8 cellular contexts compared by ENCODE assay signal in genomic region chr13:31896427-31896826, GRCh38.
A peak's percentile ranks its signal among the peaks of the same experiment; 100 is the strongest.
DNase-seq lines count a peak whose midpoint lies in the region; ATAC-seq and TF ChIP-seq lines count a peak whose summit lies in the region.

No MANE protein-coding gene starts in this region.

- H3K36me3 ChIP-seq in gastrocnemius medialis, result no peaks in the 10 kb centered on the region

- peaks cover 4% of the 10 kb centered on the region for H3K4me1 Mint-ChIP-seq in activated T-cell treated with anti-CD3 and anti-CD28 coated beads, Interleukin-2, amount 50 U/mL, for 24 hours (ENCODE audit: low read depth)

- H3K9me3 ChIP-seq in gastrocnemius medialis, result no peaks in the 10 kb centered on the region

- ATAC-seq in GM18858 (IDR thresholded peaks at IDR 0.05; ENCODE audit: unreplicated experiment) (peak; percentile 33), HG02981 (IDR thresholded peaks at IDR 0.05; ENCODE audit: unreplicated experiment) (peak; percentile 48), gastrocnemius medialis (peak; percentile 91 to 92)

- intact Hi-C loops in gastrocnemius medialis (cut with DNase I; ENCODE audit: low total_unique reads), result no loop called here
- intact Hi-C loops in posterior vena cava (cut with DNase I), result no loop called here

- DNase-seq in astrocyte of the spinal cord (ENCODE audit: low read depth, low spot score), result peak; percentile 89
- peak in 1 of 2 donors; percentile 58 for DNase-seq in gastrocnemius medialis
- DNase-seq in NCI-H2196 treated with DMSO at 0.1 percent for 48 hours (lab: John Stamatoyannopoulos, UW; ENCODE audit: unreplicated experiment), result no peak
- DNase-seq in NK-92 (lab: John Stamatoyannopoulos, UW; ENCODE audit: unreplicated experiment), result no peak
- DNase-seq in activated T-cell treated with anti-CD3 and anti-CD28 coated beads, Interleukin-2, amount 50 U/mL, for 24 hours, result no peak
- DNase-seq in posterior vena cava (ENCODE audit: low spot score), result no peak

- H3K27ac ChIP-seq in gastrocnemius medialis, result peak overlapping the region; percentile 19 to 52 (median 24)

- TF ChIP-seq CTCF in astrocyte of the spinal cord (IDR thresholded peaks at IDR 0.05; ENCODE audit: low read depth, low read length), result no peak
- TF ChIP-seq CTCF in gastrocnemius medialis (IDR thresholded peaks at IDR 0.05 in 4 of 5, conservative IDR thresholded peaks at IDR 0.05 in 1 of 5), result no peak

- H3K9me3 Mint-ChIP-seq in activated T-cell treated with anti-CD3 and anti-CD28 coated beads, Interleukin-2, amount 50 U/mL, for 24 hours, result no peaks in the 10 kb centered on the region

- no peaks in the 10 kb centered on the region for H3K36me3 Mint-ChIP-seq in activated T-cell treated with anti-CD3 and anti-CD28 coated beads, Interleukin-2, amount 50 U/mL, for 24 hours (ENCODE audit: low read depth)

- in situ Hi-C loops in astrocyte of the spinal cord (cut with HindIII; ENCODE audit: low sequenced_read_pairs) (no loop called here), gastrocnemius medialis (cut with MboI; ENCODE audit: low sequenced_read_pairs in 4 of 4) (no loop called here)

- no peaks in the 10 kb centered on the region for H3K27me3 ChIP-seq in gastrocnemius medialis

- peaks cover 6 to 25% of the 10 kb centered on the region in 2 donors for H3K4me1 ChIP-seq in gastrocnemius medialis

- H3K4me3 ChIP-seq in astrocyte of the spinal cord (ENCODE audit: low read depth, low read length) (no peak overlapping the region), gastrocnemius medialis (no peak overlapping the region)

- no peaks in the 10 kb centered on the region for H3K27me3 Mint-ChIP-seq in activated T-cell treated with anti-CD3 and anti-CD28 coated beads, Interleukin-2, amount 50 U/mL, for 24 hours

- no peak overlapping the region for H3K4me3 Mint-ChIP-seq in activated T-cell treated with anti-CD3 and anti-CD28 coated beads, Interleukin-2, amount 50 U/mL, for 24 hours

- H3K27ac Mint-ChIP-seq in activated T-cell treated with anti-CD3 and anti-CD28 coated beads, Interleukin-2, amount 50 U/mL, for 24 hours, result no peak overlapping the region

- TF ChIP-seq POLR2A in gastrocnemius medialis (IDR thresholded peaks at IDR 0.05), result no peak

Comparison
In these comparisons a context has a peak if more than half of its experiments do, and no peak if none do; other contexts are left out.
1. ATAC-seq: peak in every context shown above with its lines; median percentile 92 in gastrocnemius medialis; 48 in HG02981; 33 in GM18858.